11 cellular contexts compared by ENCODE assay signal in the genomic region with DNA sequence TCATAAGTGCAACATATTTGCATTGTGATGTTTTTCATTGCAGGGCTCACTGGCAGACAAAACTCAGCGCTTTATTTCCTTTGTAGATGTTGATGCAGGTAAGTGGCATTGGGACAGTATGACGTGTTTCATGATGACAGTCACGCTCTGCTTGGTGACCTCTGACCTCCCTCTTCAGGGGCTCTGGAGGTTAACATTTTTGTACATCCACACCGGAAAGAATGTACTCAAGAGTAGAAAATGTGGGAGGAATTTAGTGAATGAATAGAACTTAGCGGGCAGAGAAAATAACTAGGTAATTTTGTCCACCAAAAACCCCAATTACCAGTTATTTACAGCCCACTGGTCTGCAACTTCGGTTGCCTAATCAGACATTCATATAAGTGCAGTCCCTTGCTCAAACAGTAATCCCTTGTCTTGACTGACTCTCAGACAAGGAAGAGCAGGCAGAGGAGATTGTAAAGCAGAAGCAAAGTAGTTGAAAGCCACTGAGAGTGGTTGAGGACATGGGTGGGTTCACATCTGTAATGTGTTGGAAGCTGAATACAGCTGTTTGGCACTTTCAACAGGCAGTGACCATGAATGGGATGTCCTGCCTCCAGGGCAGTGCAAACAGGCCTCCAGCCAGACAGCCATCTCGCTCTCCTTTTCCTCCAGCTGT.
DNase-seq lines count a peak whose midpoint lies in the region; ATAC-seq and TF ChIP-seq lines count a peak whose summit lies in the region.
"Had no signal": no experiment of that assay in that cellular context is flagged by ENCODE, and none has a peak within 500 bp of the region (broad histone marks: within the 10 kb centered on the region; RNA-seq: fewer than 3 reads in every experiment).

No MANE protein-coding gene starts in this region.

- peaks cover 0 to 4% of the 10 kb centered on the region in 2 donors for H3K36me3 Mint-ChIP-seq in stimulated activated naive B cell treated with anti-CD40 and anti-IgM and Interleukin-4, amounts not matched to agents 10 μg/mL and 1 μg/mL and 100 μg/mL, for 72 hours

- POLR2A ChIA-PET in Panc1 (lab: Charles Lee): no interaction called here

- intact Hi-C loops in Panc1 (cut with micrococcal nuclease; ENCODE audit: unreplicated experiment): loop anchor here (10.0 kb wide), 1 partner anchor 189 kb away; a partner anchor contains a TSS

- no peak for TF ChIP-seq CTCF in Panc1 (IDR thresholded peaks at IDR 0.05)

- H3K27ac ChIP-seq in Panc1 (ENCODE audit: low read length): peak overlapping the region; percentile 85
- H3K27ac ChIP-seq: 22Rv1 had no signal

- in situ Hi-C loops in Panc1 (cut with HindIII; ENCODE audit: low pct_unique_long_range_greater_than_20kb, low sequenced_read_pairs): no loop called here

- peak overlapping the region; percentile 11 to 51 for H3K4me3 Mint-ChIP-seq in stimulated activated naive B cell treated with anti-CD40 and anti-IgM and Interleukin-4, amounts not matched to agents 10 μg/mL and 1 μg/mL and 100 μg/mL, for 72 hours
- H3K4me3 Mint-ChIP-seq: activated CD8-positive, alpha-beta T cell treated with anti-CD3 and anti-CD28 coated beads, Interleukin-2, amount 10 ng/mL, durations not matched to agents 7 days and 5 days had no signal

- H3K4me3 ChIP-seq in Panc1 (ENCODE audit: low read depth in 2 of 2, low read length in 2 of 2): no peak overlapping the region

- CTCF ChIA-PET in Panc1 (lab: Charles Lee): no interaction called here

- peaks cover 43 to 67% of the 10 kb centered on the region in 2 donors for H3K4me1 Mint-ChIP-seq in stimulated activated naive B cell treated with anti-CD40 and anti-IgM and Interleukin-4, amounts not matched to agents 10 μg/mL and 1 μg/mL and 100 μg/mL, for 72 hours

- H3K36me3 ChIP-seq in Panc1 (ENCODE audit: control insufficient read depth, insufficient read depth, low read length): no peaks in the 10 kb centered on the region

- H3K9me3 ChIP-seq in Panc1 (ENCODE audit: control insufficient read depth, insufficient read depth, low read depth, low read length): no peaks in the 10 kb centered on the region

- peak; percentile 43 for DNase-seq in DMS 273 (lab: John Stamatoyannopoulos, UW; ENCODE audit: unreplicated experiment)
- no peak for DNase-seq in DMS 273 treated with DMSO at 0.1 percent for 48 hours (lab: John Stamatoyannopoulos, UW)
- DNase-seq in Panc1 (ENCODE audit: low read depth, low spot score): no peak
- DNase-seq in stimulated activated naive B cell treated with anti-CD40 and anti-IgM and Interleukin-4, amounts not matched to agents 10 μg/mL and 1 μg/mL and 100 μg/mL, for 72 hours: peak; percentile 47
- DNase-seq in NCI-H748 treated with DMSO at 0.1 percent for 48 hours (lab: John Stamatoyannopoulos, UW): no peak
- no peak for DNase-seq in NAMALWA (ENCODE audit: low spot score)
- DNase-seq in GF-D8 (lab: John Stamatoyannopoulos, UW): no peak
- DNase-seq: activated CD8-positive, alpha-beta T cell treated with anti-CD3 and anti-CD28 coated beads, Interleukin-2, amount 10 ng/mL, durations not matched to agents 7 days and 5 days; mammary epithelial cell had no signal

- ATAC-seq in HG02870 (IDR thresholded peaks at IDR 0.05; ENCODE audit: unreplicated experiment) (peak; percentile 68), Panc1 (peak; percentile 49; the same call in 1 of the 2 replicates)
- ATAC-seq in stimulated activated naive B cell treated with anti-CD40 and anti-IgM and Interleukin-4, amounts not matched to agents 10 μg/mL and 1 μg/mL and 100 μg/mL, for 72 hours (replicated peaks): peak; percentile 85 to 88
- ATAC-seq: activated CD8-positive, alpha-beta T cell treated with anti-CD3 and anti-CD28 coated beads, Interleukin-2, amount 10 ng/mL, durations not matched to agents 7 days and 5 days had no signal

- no peaks in the 10 kb centered on the region for H3K27me3 Mint-ChIP-seq in stimulated activated naive B cell treated with anti-CD40 and anti-IgM and Interleukin-4, amounts not matched to agents 10 μg/mL and 1 μg/mL and 100 μg/mL, for 72 hours

- H3K27ac Mint-ChIP-seq in stimulated activated naive B cell treated with anti-CD40 and anti-IgM and Interleukin-4, amounts not matched to agents 10 μg/mL and 1 μg/mL and 100 μg/mL, for 72 hours: no peak overlapping the region
- H3K27ac Mint-ChIP-seq: activated CD8-positive, alpha-beta T cell treated with anti-CD3 and anti-CD28 coated beads, Interleukin-2, amount 10 ng/mL, durations not matched to agents 7 days and 5 days had no signal

- no peaks in the 10 kb centered on the region for H3K27me3 ChIP-seq in Panc1 (ENCODE audit: control insufficient read depth, insufficient read depth, low read length)

- H3K4me1 ChIP-seq in Panc1 (ENCODE audit: control insufficient read depth, insufficient read depth, low read length): peaks cover 19% of the 10 kb centered on the region

- H3K9me3 Mint-ChIP-seq in stimulated activated naive B cell treated with anti-CD40 and anti-IgM and Interleukin-4, amounts not matched to agents 10 μg/mL and 1 μg/mL and 100 μg/mL, for 72 hours: peaks cover 4 to 5% of the 10 kb centered on the region in 2 donors

- no TSS peak for BruUV-seq in Panc1 (replicated peaks; lab: Mats Ljungman, UMichigan)

Comparison
In these comparisons a context has a peak if more than half of its experiments do, and no peak if none do; other contexts are left out.
1. DNase-seq: peak in DMS 273 (single experiment) and stimulated activated naive B cell treated with anti-CD40 and anti-IgM and Interleukin-4, amounts not matched to agents 10 μg/mL and 1 μg/mL and 100 μg/mL, for 72 hours (single experiment); none in DMS 273 treated with DMSO at 0.1 percent for 48 hours (single experiment), Panc1 (single experiment), NCI-H748 treated with DMSO at 0.1 percent for 48 hours (single experiment), NAMALWA (single experiment) and GF-D8 (single experiment).
2. Peak in every context shown above with its lines, with median percentiles within 50 percentile points of each other: ATAC-seq.